1 cellular context compared by ENCODE assay signal in genomic region chr21:17709266-17709611, GRCh38.
TF ChIP-seq lines count a peak whose summit lies in the region.

No MANE protein-coding gene starts in this region.

TF ChIP-seq in GM12878, 131 proteins besides CTCF, POLR2A, EP300 and RAD21 (continued from another document and continues in another):
- TF ChIP-seq, protein P1, sequence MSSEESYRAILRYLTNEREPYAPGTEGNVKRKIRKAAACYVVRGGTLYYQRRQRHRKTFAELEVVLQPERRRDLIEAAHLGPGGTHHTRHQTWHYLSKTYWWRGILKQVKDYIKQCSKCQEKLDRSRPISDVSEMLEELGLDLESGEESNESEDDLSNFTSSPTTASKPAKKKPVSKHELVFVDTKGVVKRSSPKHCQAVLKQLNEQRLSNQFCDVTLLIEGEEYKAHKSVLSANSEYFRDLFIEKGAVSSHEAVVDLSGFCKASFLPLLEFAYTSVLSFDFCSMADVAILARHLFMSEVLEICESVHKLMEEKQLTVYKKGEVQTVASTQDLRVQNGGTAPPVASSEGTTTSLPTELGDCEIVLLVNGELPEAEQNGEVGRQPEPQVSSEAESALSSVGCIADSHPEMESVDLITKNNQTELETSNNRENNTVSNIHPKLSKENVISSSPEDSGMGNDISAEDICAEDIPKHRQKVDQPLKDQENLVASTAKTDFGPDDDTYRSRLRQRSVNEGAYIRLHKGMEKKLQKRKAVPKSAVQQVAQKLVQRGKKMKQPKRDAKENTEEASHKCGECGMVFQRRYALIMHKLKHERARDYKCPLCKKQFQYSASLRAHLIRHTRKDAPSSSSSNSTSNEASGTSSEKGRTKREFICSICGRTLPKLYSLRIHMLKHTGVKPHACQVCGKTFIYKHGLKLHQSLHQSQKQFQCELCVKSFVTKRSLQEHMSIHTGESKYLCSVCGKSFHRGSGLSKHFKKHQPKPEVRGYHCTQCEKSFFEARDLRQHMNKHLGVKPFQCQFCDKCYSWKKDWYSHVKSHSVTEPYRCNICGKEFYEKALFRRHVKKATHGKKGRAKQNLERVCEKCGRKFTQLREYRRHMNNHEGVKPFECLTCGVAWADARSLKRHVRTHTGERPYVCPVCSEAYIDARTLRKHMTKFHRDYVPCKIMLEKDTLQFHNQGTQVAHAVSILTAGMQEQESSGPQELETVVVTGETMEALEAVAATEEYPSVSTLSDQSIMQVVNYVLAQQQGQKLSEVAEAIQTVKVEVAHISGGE (CRISPR knock-in tag; IDR thresholded peaks at IDR 0.05) = no peak
- TF ChIP-seq KDM1A (IDR thresholded peaks at IDR 0.05; ENCODE audit: borderline replicate concordance) = no peak
- peak; percentile 47; the same call in 1 of the 2 replicates for TF ChIP-seq TCF7 (IDR thresholded peaks at IDR 0.05; ENCODE audit: borderline replicate concordance)
- TF ChIP-seq, protein P2, sequence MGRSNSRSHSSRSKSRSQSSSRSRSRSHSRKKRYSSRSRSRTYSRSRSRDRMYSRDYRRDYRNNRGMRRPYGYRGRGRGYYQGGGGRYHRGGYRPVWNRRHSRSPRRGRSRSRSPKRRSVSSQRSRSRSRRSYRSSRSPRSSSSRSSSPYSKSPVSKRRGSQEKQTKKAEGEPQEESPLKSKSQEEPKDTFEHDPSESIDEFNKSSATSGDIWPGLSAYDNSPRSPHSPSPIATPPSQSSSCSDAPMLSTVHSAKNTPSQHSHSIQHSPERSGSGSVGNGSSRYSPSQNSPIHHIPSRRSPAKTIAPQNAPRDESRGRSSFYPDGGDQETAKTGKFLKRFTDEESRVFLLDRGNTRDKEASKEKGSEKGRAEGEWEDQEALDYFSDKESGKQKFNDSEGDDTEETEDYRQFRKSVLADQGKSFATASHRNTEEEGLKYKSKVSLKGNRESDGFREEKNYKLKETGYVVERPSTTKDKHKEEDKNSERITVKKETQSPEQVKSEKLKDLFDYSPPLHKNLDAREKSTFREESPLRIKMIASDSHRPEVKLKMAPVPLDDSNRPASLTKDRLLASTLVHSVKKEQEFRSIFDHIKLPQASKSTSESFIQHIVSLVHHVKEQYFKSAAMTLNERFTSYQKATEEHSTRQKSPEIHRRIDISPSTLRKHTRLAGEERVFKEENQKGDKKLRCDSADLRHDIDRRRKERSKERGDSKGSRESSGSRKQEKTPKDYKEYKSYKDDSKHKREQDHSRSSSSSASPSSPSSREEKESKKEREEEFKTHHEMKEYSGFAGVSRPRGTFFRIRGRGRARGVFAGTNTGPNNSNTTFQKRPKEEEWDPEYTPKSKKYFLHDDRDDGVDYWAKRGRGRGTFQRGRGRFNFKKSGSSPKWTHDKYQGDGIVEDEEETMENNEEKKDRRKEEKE (IDR thresholded peaks at IDR 0.05) = no peak
- no peak for TF ChIP-seq SRF (IDR thresholded peaks at IDR 0.05; ENCODE audit: low read depth in 2 of 2, low read length in 2 of 2)
- no peak for TF ChIP-seq EED (IDR thresholded peaks at IDR 0.05; ENCODE audit: low read depth)
- no peak for TF ChIP-seq EZH2 (IDR thresholded peaks at IDR 0.05; ENCODE audit: borderline replicate concordance, control insufficient read depth, low read depth, low read length)
- no peak for TF ChIP-seq BRCA1 (IDR thresholded peaks at IDR 0.05; ENCODE audit: low read depth, low read length)
- peak; percentile 34; the same call in 1 of the 2 replicates for TF ChIP-seq MTA2 (IDR thresholded peaks at IDR 0.05; ENCODE audit: low read depth)
- TF ChIP-seq GATAD2B (conservative IDR thresholded peaks at IDR 0.05; ENCODE audit: low read depth) = no peak
- TF ChIP-seq, protein P3, sequence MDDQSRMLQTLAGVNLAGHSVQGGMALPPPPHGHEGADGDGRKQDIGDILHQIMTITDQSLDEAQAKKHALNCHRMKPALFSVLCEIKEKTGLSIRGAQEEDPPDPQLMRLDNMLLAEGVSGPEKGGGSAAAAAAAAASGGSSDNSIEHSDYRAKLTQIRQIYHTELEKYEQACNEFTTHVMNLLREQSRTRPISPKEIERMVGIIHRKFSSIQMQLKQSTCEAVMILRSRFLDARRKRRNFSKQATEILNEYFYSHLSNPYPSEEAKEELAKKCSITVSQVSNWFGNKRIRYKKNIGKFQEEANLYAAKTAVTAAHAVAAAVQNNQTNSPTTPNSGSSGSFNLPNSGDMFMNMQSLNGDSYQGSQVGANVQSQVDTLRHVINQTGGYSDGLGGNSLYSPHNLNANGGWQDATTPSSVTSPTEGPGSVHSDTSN (IDR thresholded peaks at IDR 0.05; ENCODE audit: insufficient replicate concordance, low read depth, low read length) = no peak
- TF ChIP-seq MEF2A (IDR thresholded peaks at IDR 0.05; ENCODE audit: insufficient read depth, low read depth, low read length) = 0 out of 2 replicates have a peak, but pooled peaks have one; percentile 37
- TF ChIP-seq CUX1 (IDR thresholded peaks at IDR 0.05; ENCODE audit: insufficient replicate concordance, low read depth, low read length) = no peak
- TF ChIP-seq HDAC6 (IDR thresholded peaks at IDR 0.05; ENCODE audit: unreplicated experiment) = no peak
- TF ChIP-seq, protein P4, sequence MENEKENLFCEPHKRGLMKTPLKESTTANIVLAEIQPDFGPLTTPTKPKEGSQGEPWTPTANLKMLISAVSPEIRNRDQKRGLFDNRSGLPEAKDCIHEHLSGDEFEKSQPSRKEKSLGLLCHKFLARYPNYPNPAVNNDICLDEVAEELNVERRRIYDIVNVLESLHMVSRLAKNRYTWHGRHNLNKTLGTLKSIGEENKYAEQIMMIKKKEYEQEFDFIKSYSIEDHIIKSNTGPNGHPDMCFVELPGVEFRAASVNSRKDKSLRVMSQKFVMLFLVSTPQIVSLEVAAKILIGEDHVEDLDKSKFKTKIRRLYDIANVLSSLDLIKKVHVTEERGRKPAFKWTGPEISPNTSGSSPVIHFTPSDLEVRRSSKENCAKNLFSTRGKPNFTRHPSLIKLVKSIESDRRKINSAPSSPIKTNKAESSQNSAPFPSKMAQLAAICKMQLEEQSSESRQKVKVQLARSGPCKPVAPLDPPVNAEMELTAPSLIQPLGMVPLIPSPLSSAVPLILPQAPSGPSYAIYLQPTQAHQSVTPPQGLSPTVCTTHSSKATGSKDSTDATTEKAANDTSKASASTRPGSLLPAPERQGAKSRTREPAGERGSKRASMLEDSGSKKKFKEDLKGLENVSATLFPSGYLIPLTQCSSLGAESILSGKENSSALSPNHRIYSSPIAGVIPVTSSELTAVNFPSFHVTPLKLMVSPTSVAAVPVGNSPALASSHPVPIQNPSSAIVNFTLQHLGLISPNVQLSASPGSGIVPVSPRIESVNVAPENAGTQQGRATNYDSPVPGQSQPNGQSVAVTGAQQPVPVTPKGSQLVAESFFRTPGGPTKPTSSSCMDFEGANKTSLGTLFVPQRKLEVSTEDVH (IDR thresholded peaks at IDR 0.05; ENCODE audit: low read depth, partially characterized antibody) = no peak
- TF ChIP-seq JUNB (IDR thresholded peaks at IDR 0.05) = peak; percentile 62
- no peak for TF ChIP-seq SUPT20H (IDR thresholded peaks at IDR 0.05; ENCODE audit: borderline replicate concordance, control insufficient read depth, low read depth, low read length)
- no peak for TF ChIP-seq ZNF384 (IDR thresholded peaks at IDR 0.05; ENCODE audit: borderline replicate concordance, low read depth, low read length)
- no peak for TF ChIP-seq SMC3 (IDR thresholded peaks at IDR 0.05; ENCODE audit: borderline replicate concordance, low read length)
- no peak for TF ChIP-seq CHD2 (IDR thresholded peaks at IDR 0.05; ENCODE audit: borderline replicate concordance, low read depth, low read length)
- no peak for TF ChIP-seq MXI1 (IDR thresholded peaks at IDR 0.05; ENCODE audit: low read depth, low read length)
- TF ChIP-seq NFIC (IDR thresholded peaks at IDR 0.05; ENCODE audit: low read depth, low read length) = peak; percentile 69; the same call in 1 of the 2 replicates
- TF ChIP-seq BACH1 (IDR thresholded peaks at IDR 0.05; ENCODE audit: borderline replicate concordance) = no peak
- 0 out of 2 replicates have a peak, but pooled peaks have one; percentile 37 for TF ChIP-seq IRF4 (IDR thresholded peaks at IDR 0.05; ENCODE audit: low read depth, low read length)
- no peak for TF ChIP-seq PAX8 (IDR thresholded peaks at IDR 0.05)
- TF ChIP-seq HCFC1 (IDR thresholded peaks at IDR 0.05; ENCODE audit: low read length) = no peak
- TF ChIP-seq FOS (IDR thresholded peaks at IDR 0.05; ENCODE audit: borderline replicate concordance, extremely low read depth, insufficient read length) = no peak
- TF ChIP-seq NFXL1 (IDR thresholded peaks at IDR 0.05; ENCODE audit: borderline replicate concordance) = no peak
- TF ChIP-seq SMAD1 (IDR thresholded peaks at IDR 0.05; ENCODE audit: low read depth, partially characterized antibody) = no peak
- TF ChIP-seq BCL11A (IDR thresholded peaks at IDR 0.05; ENCODE audit: low read depth, low read length) = peak; percentile 58; the same call in 1 of the 2 replicates
- TF ChIP-seq MTA3 (IDR thresholded peaks at IDR 0.05; ENCODE audit: borderline replicate concordance, low read length) = no peak
- peak; percentile 66 for TF ChIP-seq SKIL (IDR thresholded peaks at IDR 0.05; ENCODE audit: low read depth, poor library complexity, severe bottlenecking)
- peak; percentile 49 for TF ChIP-seq IKZF1 (conservative IDR thresholded peaks at IDR 0.05)
- TF ChIP-seq JUND (IDR thresholded peaks at IDR 0.05; ENCODE audit: low read depth, low read length) = 0 out of 2 replicates have a peak, but pooled peaks have one; percentile 13
- TF ChIP-seq, protein P5, sequence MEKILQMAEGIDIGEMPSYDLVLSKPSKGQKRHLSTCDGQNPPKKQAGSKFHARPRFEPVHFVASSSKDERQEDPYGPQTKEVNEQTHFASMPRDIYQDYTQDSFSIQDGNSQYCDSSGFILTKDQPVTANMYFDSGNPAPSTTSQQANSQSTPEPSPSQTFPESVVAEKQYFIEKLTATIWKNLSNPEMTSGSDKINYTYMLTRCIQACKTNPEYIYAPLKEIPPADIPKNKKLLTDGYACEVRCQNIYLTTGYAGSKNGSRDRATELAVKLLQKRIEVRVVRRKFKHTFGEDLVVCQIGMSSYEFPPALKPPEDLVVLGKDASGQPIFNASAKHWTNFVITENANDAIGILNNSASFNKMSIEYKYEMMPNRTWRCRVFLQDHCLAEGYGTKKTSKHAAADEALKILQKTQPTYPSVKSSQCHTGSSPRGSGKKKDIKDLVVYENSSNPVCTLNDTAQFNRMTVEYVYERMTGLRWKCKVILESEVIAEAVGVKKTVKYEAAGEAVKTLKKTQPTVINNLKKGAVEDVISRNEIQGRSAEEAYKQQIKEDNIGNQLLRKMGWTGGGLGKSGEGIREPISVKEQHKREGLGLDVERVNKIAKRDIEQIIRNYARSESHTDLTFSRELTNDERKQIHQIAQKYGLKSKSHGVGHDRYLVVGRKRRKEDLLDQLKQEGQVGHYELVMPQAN (conservative IDR thresholded peaks at IDR 0.05) = no peak
- no peak for TF ChIP-seq RAD51 (IDR thresholded peaks at IDR 0.05)
